Comparison of ENCODE assay signal across 14 cellular contexts in the genomic region with DNA sequence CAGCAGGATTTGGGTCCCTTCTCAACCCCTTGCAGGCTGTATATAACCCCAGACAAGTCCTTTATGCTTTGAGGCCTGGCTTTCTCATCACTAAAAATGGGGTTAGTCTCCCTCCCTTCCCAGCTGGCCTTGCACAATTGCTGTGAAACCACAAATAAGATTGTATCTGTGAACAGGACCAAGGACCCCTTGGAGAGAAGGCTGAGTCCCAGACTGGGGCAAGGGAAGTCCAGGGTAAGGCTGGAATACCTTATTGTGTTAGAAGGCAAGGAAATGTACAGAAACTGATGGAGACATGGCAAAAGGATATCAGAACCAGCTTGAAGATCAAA. TPM values are rescaled to one million over a fixed set of nuclear protein-coding genes. Genes with fewer than 3 reads are reported as not detected.
DNase-seq lines count a peak whose midpoint lies in the region; ATAC-seq and TF ChIP-seq lines count a peak whose summit lies in the region.
"Had no signal": no experiment of that assay in that cellular context is flagged by ENCODE, and none has a peak within 500 bp of the region (broad histone marks: within the 10 kb centered on the region; RNA-seq: fewer than 3 reads in every experiment).

No MANE protein-coding gene starts in this region.

- peak overlapping the region; percentile 56 for H2BK120ac ChIP-seq in IMR-90 (ENCODE audit: low read depth, low read length)

- ATAC-seq in IMR-90 (ENCODE audit: low read depth) (no peak), natural killer cell (no peak)
- no peak for ATAC-seq in naive thymus-derived CD4-positive, alpha-beta T cell
- ATAC-seq: natural killer cell treated with Interleukin-12 subunit alpha and Interleukin-12 subunit beta and Interleukin-15 and Interleukin-18, amount 100 ng/mL, for 72 hours had no signal

- peak overlapping the region in 6 of 9 donors; percentile 11 to 62 (median 46) for H3K27ac Mint-ChIP-seq in naive thymus-derived CD4-positive, alpha-beta T cell
- peak overlapping the region in 1 of 2 donors; percentile 73 for H3K27ac Mint-ChIP-seq in natural killer cell

- peaks cover 72% of the 10 kb centered on the region for H3K9me1 ChIP-seq in IMR-90 (ENCODE audit: insufficient read depth, low read length)

- H3K27me3 ChIP-seq in IMR-90 (ENCODE audit: control insufficient read depth, insufficient read depth, low read length) (no peaks in the 10 kb centered on the region), MG63 (no peaks in the 10 kb centered on the region)
- H3K27me3 ChIP-seq in naive thymus-derived CD4-positive, alpha-beta T cell (ENCODE audit: control insufficient read depth in 2 of 2, insufficient read depth in 2 of 2, low read length in 2 of 2) = no peaks in the 10 kb centered on the region
- H3K27me3 ChIP-seq: dorsolateral prefrontal cortex had no signal

- H3K4me1 ChIP-seq in IMR-90 (ENCODE audit: control insufficient read depth, insufficient read depth, low read length) = peaks cover 44% of the 10 kb centered on the region
- peaks cover 5 to 39% of the 10 kb centered on the region in 2 donors for H3K4me1 ChIP-seq in naive thymus-derived CD4-positive, alpha-beta T cell (ENCODE audit: control insufficient read depth in 2 of 2, insufficient read depth in 2 of 2, low read length in 2 of 2)

- peak overlapping the region; percentile 67 for H3K4ac ChIP-seq in IMR-90 (ENCODE audit: low read depth, low read length)

- H3K36me3 ChIP-seq in IMR-90 (ENCODE audit: control insufficient read depth, insufficient read depth, low read length) (peaks cover 44% of the 10 kb centered on the region), MG63 (peaks cover 97% of the 10 kb centered on the region)
- H3K36me3 ChIP-seq in naive thymus-derived CD4-positive, alpha-beta T cell (ENCODE audit: control insufficient read depth in 2 of 3, insufficient read depth in 3 of 3, low read length in 3 of 3) = peaks cover 0 to 58% (median 0%) of the 10 kb centered on the region in 3 experiments

- H3K56ac ChIP-seq in IMR-90 (ENCODE audit: extremely low read depth, insufficient read depth, low read length) = no peak overlapping the region

- H2BK20ac ChIP-seq in IMR-90 (ENCODE audit: low read depth, low read length) = peak overlapping the region; percentile 51; the same call in 1 of the 2 replicates

- POLR2A ChIA-PET in IMR-90 (lab: Charles Lee; ENCODE audit: unreplicated experiment) = no interaction called here
- POLR2A ChIA-PET in naive thymus-derived CD4-positive, alpha-beta T cell (lab: Charles Lee) = interaction anchor here (0.6 kb wide), 1 partner anchor 623 kb away, joined by 3 read pairs; no protein-coding TSS in a partner anchor

- peak overlapping the region in 1 of 2 experiments; percentile 42; a peak in 1 of 4 replicates for H4K8ac ChIP-seq in IMR-90 (ENCODE audit: low read depth in 2 of 2, low read length in 2 of 2)

- peak overlapping the region; percentile 37 for H4K91ac ChIP-seq in IMR-90 (ENCODE audit: insufficient read depth, low read depth, low read length)

- no peaks in the 10 kb centered on the region for H3K27me3 Mint-ChIP-seq in naive thymus-derived CD4-positive, alpha-beta T cell
- no peaks in the 10 kb centered on the region for H3K27me3 Mint-ChIP-seq in natural killer cell (ENCODE audit: low read depth in 2 of 2)
- H3K27me3 Mint-ChIP-seq: CD4-positive, CD25-positive, alpha-beta regulatory T cell; natural killer cell treated with Interleukin-12 subunit alpha and Interleukin-12 subunit beta and Interleukin-15 and Interleukin-18, amount 100 ng/mL, for 72 hours had no signal

- H3K4me3 Mint-ChIP-seq in naive thymus-derived CD4-positive, alpha-beta T cell = peak overlapping the region in 2 of 10 donors; percentile 13 to 25
- no peak overlapping the region for H3K4me3 Mint-ChIP-seq in natural killer cell
- H3K4me3 Mint-ChIP-seq: CD4-positive, CD25-positive, alpha-beta regulatory T cell; natural killer cell treated with Interleukin-12 subunit alpha and Interleukin-12 subunit beta and Interleukin-15 and Interleukin-18, amount 100 ng/mL, for 72 hours had no signal

- H3K79me1 ChIP-seq in IMR-90 (ENCODE audit: low read depth in 1 of 2, low read length in 2 of 2) = peaks cover 57 to 93% of the 10 kb centered on the region in 2 experiments

- TF ChIP-seq POLR2A in IMR-90 (IDR thresholded peaks at IDR 0.05; ENCODE audit: low read depth, low read length) = no peak

- TF ChIP-seq CTCF in AG10803 (conservative IDR thresholded peaks at IDR 0.05; ENCODE audit: low read length) (no peak), IMR-90 (conservative IDR thresholded peaks at IDR 0.05; ENCODE audit: low read depth, low read length) (no peak), natural killer cell (IDR thresholded peaks at IDR 0.05) (no peak)

- no peak overlapping the region for H3K4me3 ChIP-seq in AG10803 (ENCODE audit: low read length)
- H3K4me3 ChIP-seq in IMR-90 (ENCODE audit: insufficient read depth, low read depth, low read length) = no peak overlapping the region
- H3K4me3 ChIP-seq in naive thymus-derived CD4-positive, alpha-beta T cell (ENCODE audit: low read length) = no peak overlapping the region
- H3K4me3 ChIP-seq in MG63 = no peak overlapping the region
- H3K4me3 ChIP-seq: dorsolateral prefrontal cortex had no signal

- H3K23ac ChIP-seq in IMR-90 (ENCODE audit: low read depth, low read length) = 0 out of 2 replicates have a peak overlapping the region, but pooled peaks have one; percentile 69

- no peak overlapping the region for H3K9ac ChIP-seq in IMR-90 (ENCODE audit: low read depth, low read length)

- H3K9me3 Mint-ChIP-seq in naive thymus-derived CD4-positive, alpha-beta T cell = no peaks in the 10 kb centered on the region
- no peaks in the 10 kb centered on the region for H3K9me3 Mint-ChIP-seq in natural killer cell
- H3K9me3 Mint-ChIP-seq: CD4-positive, CD25-positive, alpha-beta regulatory T cell; natural killer cell treated with Interleukin-12 subunit alpha and Interleukin-12 subunit beta and Interleukin-15 and Interleukin-18, amount 100 ng/mL, for 72 hours had no signal

- intact Hi-C loops in IMR-90 (cut with micrococcal nuclease) (no loop called here), natural killer cell (cut with micrococcal nuclease) (no loop called here)
- intact Hi-C loops in naive thymus-derived CD4-positive, alpha-beta T cell (cut with micrococcal nuclease) = no loop called here

- H4K5ac ChIP-seq in IMR-90 (ENCODE audit: low read depth, low read length) = peak overlapping the region; percentile 38; the same call in 1 of the 2 replicates

- peak overlapping the region; percentile 57; the same call in 1 of the 2 replicates for H2AK5ac ChIP-seq in IMR-90 (ENCODE audit: low read depth, low read length)

- DNase-seq in AG10803 (ENCODE audit: low read depth) (peak; percentile 50), IMR-90 (no peak), caudate nucleus (lab: John Stamatoyannopoulos, UW) (no peak), NCI-H2196 (lab: John Stamatoyannopoulos, UW; ENCODE audit: unreplicated experiment) (no peak), DMS53 (lab: John Stamatoyannopoulos, UW) (no peak), natural killer cell (no peak), MG63 (no peak)
- no peak for DNase-seq in naive thymus-derived CD4-positive, alpha-beta T cell
- DNase-seq: activated CD4-positive, alpha-beta T cell treated with anti-CD3 and anti-CD28 coated beads for 4 hours; activated naive CD4-positive, alpha-beta T cell treated with Interleukin-2 at 50 U/mL for 16 hours; CD4-positive, CD25-positive, alpha-beta regulatory T cell; dorsolateral prefrontal cortex; stimulated activated naive CD4-positive, alpha-beta T cell had no signal

- H3K9me3 ChIP-seq in IMR-90 (ENCODE audit: control insufficient read depth, insufficient read depth, low read length) (no peaks in the 10 kb centered on the region), MG63 (no peaks in the 10 kb centered on the region)
- no peaks in the 10 kb centered on the region for H3K9me3 ChIP-seq in naive thymus-derived CD4-positive, alpha-beta T cell (ENCODE audit: control insufficient read depth in 2 of 3, low read length in 3 of 3)

- peak overlapping the region; percentile 13 for H2AK9ac ChIP-seq in IMR-90 (replicated peaks; ENCODE audit: low read depth, low read length, poor library complexity)

- in situ Hi-C loops in IMR-90 (cut with MboI; ENCODE audit: low sequenced_read_pairs) = no loop called here

- H2BK15ac ChIP-seq in IMR-90 (ENCODE audit: low read depth, low read length) = peak overlapping the region; percentile 13; the same call in 1 of the 3 replicates

- peaks cover 6 to 76% (median 37%) of the 10 kb centered on the region in 5 donors for H3K36me3 Mint-ChIP-seq in naive thymus-derived CD4-positive, alpha-beta T cell
- H3K36me3 Mint-ChIP-seq in natural killer cell = peaks cover 2% of the 10 kb centered on the region

- peaks cover 66% of the 10 kb centered on the region for H4K20me1 ChIP-seq in IMR-90 (ENCODE audit: insufficient read depth, low read length)

- H3K27ac ChIP-seq in IMR-90 (ENCODE audit: insufficient read depth, low read length) (no peak overlapping the region), caudate nucleus (ENCODE audit: low read depth, low read length) (peak overlapping the region; percentile 41)
- no peak overlapping the region for H3K27ac ChIP-seq in naive thymus-derived CD4-positive, alpha-beta T cell (ENCODE audit: low read depth, low read length)

- no peak for TF ChIP-seq RAD21 in IMR-90 (IDR thresholded peaks at IDR 0.05; ENCODE audit: low read length)

- dilution Hi-C loops in IMR-90 (cut with HindIII; ENCODE audit: low sequenced_read_pairs, unreplicated experiment) = no loop called here

- no peak overlapping the region for H3K4me2 ChIP-seq in IMR-90 (ENCODE audit: low read depth, low read length)

- H3K14ac ChIP-seq in IMR-90 (replicated peaks; ENCODE audit: low read depth, low read length) = peak overlapping the region; percentile 40; the same call in 1 of the 2 replicates

- no TSS peak for BruUV-seq in IMR-90 (replicated peaks; lab: Mats Ljungman, UMichigan)

- no peak overlapping the region; the same call in 1 of the 2 replicates for H3K18ac ChIP-seq in IMR-90 (ENCODE audit: low read depth, low read length)

- CTCF ChIA-PET in IMR-90 (lab: Yijun Ruan, JAX) = no interaction called here
- CTCF ChIA-PET in naive thymus-derived CD4-positive, alpha-beta T cell (lab: Charles Lee) = no interaction called here

- H3K4me1 Mint-ChIP-seq in naive thymus-derived CD4-positive, alpha-beta T cell = peaks cover 55 to 76% (median 73%) of the 10 kb centered on the region in 7 donors
- peaks cover 62% of the 10 kb centered on the region in 2 donors for H3K4me1 Mint-ChIP-seq in natural killer cell

- peak overlapping the region; percentile 31 for H2BK5ac ChIP-seq in IMR-90 (ENCODE audit: low read depth, low read length, poor library complexity, severe bottlenecking)

- no peak overlapping the region for H2AFZ ChIP-seq in IMR-90 (replicated peaks; ENCODE audit: low read length, poor library complexity)

RNA-seq across cellular contexts. Expression of a gene that starts 11.4 kb away (rescaled TPM):
- 126 and 141 TPM in 2 replicates for total RNA-seq in IMR-90 (2012; rRNA removed)
- polyA plus RNA-seq in IMR-90 (2012; rRNA removed) = 122 and 132 TPM in 2 replicates
- polyA plus RNA-seq in IMR-90 (2012; cell fraction: cytosol; rRNA removed) = 111 and 126 TPM in 2 replicates
- 211 and 389 TPM in 2 replicates for polyA plus RNA-seq in IMR-90 (2012; cell fraction: nucleus; rRNA removed; ENCODE audit: low replicate concordance)
- 100 to 1,000 TPM; 109 to 288 (median 140) TPM for total RNA-seq in naive thymus-derived CD4-positive, alpha-beta T cell
- polyA plus RNA-seq in naive thymus-derived CD4-positive, alpha-beta T cell = 100 to 1,000 TPM; 123 to 133 TPM
- total RNA-seq in natural killer cell = 100 to 1,000 TPM; 139 to 160 (median 139) TPM
- 322 and 404 TPM in 2 replicates for total RNA-seq in MG63 (2014; rRNA removed; shearing (Covaris generic); ENCODE audit: low replicate concordance)

RNA-seq across cellular contexts. Expression of a gene that starts 59.6 kb away (rescaled TPM):
- total RNA-seq in IMR-90 (2012; rRNA removed) = not detected in 2 replicates
- polyA plus RNA-seq in IMR-90 (2012; rRNA removed) = not detected in 2 replicates
- polyA plus RNA-seq in IMR-90 (2012; cell fraction: cytosol; rRNA removed) = not detected in 2 replicates
- not detected in 2 replicates for polyA plus RNA-seq in IMR-90 (2012; cell fraction: nucleus; rRNA removed; ENCODE audit: low replicate concordance)
- total RNA-seq in naive thymus-derived CD4-positive, alpha-beta T cell = under 1 TPM in 2 of 5 experiments, not detected in 3; 0.16 to 0.59 TPM
- not detected for polyA plus RNA-seq in naive thymus-derived CD4-positive, alpha-beta T cell
- under 1 TPM in 1 of 3 donors, not detected in 2; 0.07 TPM for total RNA-seq in natural killer cell
- total RNA-seq in MG63 (2014; rRNA removed; shearing (Covaris generic); ENCODE audit: low replicate concordance) = not detected in 2 replicates
- total RNA-seq: CD4-positive, CD25-positive, alpha-beta regulatory T cell; natural killer cell treated with Interleukin-12 subunit alpha and Interleukin-12 subunit beta and Interleukin-15 and Interleukin-18, amount 100 ng/mL, for 72 hours had no signal
- polyA plus RNA-seq: CD4-positive, CD25-positive, alpha-beta regulatory T cell had no signal
